ENCODE assay signal across 14 cellular contexts in the genomic region with DNA sequence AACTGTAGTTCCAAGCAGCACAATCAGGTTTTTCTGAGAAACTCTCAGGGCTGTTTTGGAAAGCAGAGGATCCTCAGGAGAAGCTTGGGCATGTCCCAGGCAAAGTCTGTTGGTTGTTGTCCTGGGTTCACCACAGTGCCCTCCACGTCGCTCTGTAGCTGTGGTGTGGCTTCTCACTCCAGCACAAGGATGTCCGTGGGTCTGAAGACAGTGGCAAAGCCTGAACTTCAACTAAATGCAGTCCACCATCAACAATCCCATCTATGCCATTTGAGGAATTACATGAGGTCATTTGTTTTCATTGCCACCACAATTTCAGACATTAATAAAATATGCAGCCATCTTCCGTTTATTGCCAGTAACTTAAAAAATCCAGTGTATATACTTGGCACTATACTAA.
"Had no signal": no experiment of that assay in that cellular context is flagged by ENCODE, and none has a peak within 500 bp of the region (broad histone marks: within the 10 kb centered on the region; RNA-seq: fewer than 3 reads in every experiment).

No MANE protein-coding gene starts in this region.

- H3K27me3 ChIP-seq: foreskin keratinocyte, transverse colon had no signal

- H3K27me3 Mint-ChIP-seq: activated naive CD8-positive, alpha-beta T cell treated with anti-CD3 and anti-CD28 coated beads, Interleukin-2, amount 10 ng/mL, durations not matched to agents 7 days and 5 days had no signal

- FAIRE-seq: endometrium had no signal

- DNase-seq: activated CD4-positive, CD25-positive, alpha-beta regulatory T cell treated with anti-CD3 and anti-CD28 coated beads, Interleukin-2, amount 50 U/mL, for 72 hours; activated naive CD4-positive, alpha-beta T cell; activated naive CD8-positive, alpha-beta T cell treated with anti-CD3 and anti-CD28 coated beads, Interleukin-2, amount 10 ng/mL, durations not matched to agents 7 days and 5 days; aorta; foreskin keratinocyte; heart right ventricle; left colon; lower lobe of right lung; T-helper 1 cell; transverse colon had no signal

- H3K4me1 Mint-ChIP-seq: activated naive CD8-positive, alpha-beta T cell treated with anti-CD3 and anti-CD28 coated beads, Interleukin-2, amount 10 ng/mL, durations not matched to agents 7 days and 5 days; stimulated activated effector memory CD8-positive, alpha-beta T cell treated with anti-CD3 and anti-CD28 coated beads, Interleukin-12 subunit alpha, Interleukin-12 subunit beta, amount 100 ng/mL, for 72 hours had no signal

- H3K36me3 ChIP-seq: heart right ventricle, lower lobe of right lung, transverse colon had no signal

- H3K9me3 ChIP-seq: heart right ventricle, lower lobe of right lung, transverse colon had no signal

- H3K4me3 Mint-ChIP-seq: activated naive CD8-positive, alpha-beta T cell treated with anti-CD3 and anti-CD28 coated beads, Interleukin-2, amount 10 ng/mL, durations not matched to agents 7 days and 5 days; activated T-helper 1 cell treated with anti-CD3 and anti-CD28 coated beads, Interleukin-12 subunit alpha, Interleukin-12 subunit beta, Interleukin-2, Interleukin-4 antibody, amounts not matched to agents 30 ng/mL and 10 ng/mL and 1 ng/mL, durations not matched to agents 14 hours and 24 hours and 36 hours; mesothelial cell of epicardium; stimulated activated effector memory CD8-positive, alpha-beta T cell treated with anti-CD3 and anti-CD28 coated beads, Interleukin-12 subunit alpha, Interleukin-12 subunit beta, amount 100 ng/mL, for 72 hours had no signal

- H3K9me3 Mint-ChIP-seq: activated T-helper 1 cell treated with anti-CD3 and anti-CD28 coated beads, Interleukin-12 subunit alpha, Interleukin-12 subunit beta, Interleukin-2, Interleukin-4 antibody, amounts not matched to agents 30 ng/mL and 10 ng/mL and 1 ng/mL, durations not matched to agents 14 hours and 24 hours and 36 hours had no signal

- H3K27ac ChIP-seq: foreskin keratinocyte, heart right ventricle, lower lobe of right lung, transverse colon had no signal

- H3K27ac Mint-ChIP-seq: activated naive CD8-positive, alpha-beta T cell treated with anti-CD3 and anti-CD28 coated beads, Interleukin-2, amount 10 ng/mL, durations not matched to agents 7 days and 5 days; activated T-helper 1 cell treated with anti-CD3 and anti-CD28 coated beads, Interleukin-12 subunit alpha, Interleukin-12 subunit beta, Interleukin-2, Interleukin-4 antibody, amounts not matched to agents 30 ng/mL and 10 ng/mL and 1 ng/mL, durations not matched to agents 14 hours and 24 hours and 36 hours; mesothelial cell of epicardium; stimulated activated effector memory CD8-positive, alpha-beta T cell treated with anti-CD3 and anti-CD28 coated beads, Interleukin-12 subunit alpha, Interleukin-12 subunit beta, amount 100 ng/mL, for 72 hours had no signal

- ATAC-seq: foreskin keratinocyte; heart right ventricle; left colon; lower lobe of right lung; stimulated activated effector memory CD8-positive, alpha-beta T cell treated with anti-CD3 and anti-CD28 coated beads, Interleukin-12 subunit alpha, Interleukin-12 subunit beta, amount 100 ng/mL, for 72 hours had no signal

- H3K36me3 Mint-ChIP-seq: activated naive CD8-positive, alpha-beta T cell treated with anti-CD3 and anti-CD28 coated beads, Interleukin-2, amount 10 ng/mL, durations not matched to agents 7 days and 5 days; mesothelial cell of epicardium; stimulated activated effector memory CD8-positive, alpha-beta T cell treated with anti-CD3 and anti-CD28 coated beads, Interleukin-12 subunit alpha, Interleukin-12 subunit beta, amount 100 ng/mL, for 72 hours had no signal

- H3K4me1 ChIP-seq: foreskin keratinocyte, heart right ventricle, lower lobe of right lung, transverse colon had no signal

- H3K4me3 ChIP-seq: heart right ventricle, lower lobe of right lung, transverse colon had no signal
